16 cellular contexts compared by ENCODE assay signal in genomic region chr17:1899403-1900000, GRCh38.
A peak's percentile ranks its signal among the peaks of the same experiment; 100 is the strongest.
DNase-seq lines count a peak whose midpoint lies in the region; ATAC-seq and TF ChIP-seq lines count a peak whose summit lies in the region.
"Had no signal": no experiment of that assay in that cellular context is flagged by ENCODE, and none has a peak within 500 bp of the region (broad histone marks: within the 10 kb centered on the region; RNA-seq: fewer than 3 reads in every experiment).

No MANE protein-coding gene starts in this region.

- H3K4me1 ChIP-seq in liver (ENCODE audit: control insufficient read depth in 4 of 4, insufficient read depth in 4 of 4, low read length in 3 of 4): peaks cover 0 to 7% (median 3%) of the 10 kb centered on the region in 4 donors
- H3K4me1 ChIP-seq in right lobe of liver: peaks cover 0 to 3% (median under 1%) of the 10 kb centered on the region in 4 donors
- no peaks in the 10 kb centered on the region for H3K4me1 ChIP-seq in hepatocyte (ENCODE audit: insufficient read depth)
- H3K4me1 ChIP-seq: prostate gland had no signal

- no peak overlapping the region for H3K9ac ChIP-seq in liver (ENCODE audit: low read depth in 1 of 2, low read length in 2 of 2)

- H3K27ac ChIP-seq in liver (ENCODE audit: low read depth in 1 of 2, low read length in 2 of 2) (no peak overlapping the region), right lobe of liver (no peak overlapping the region), hepatocyte (no peak overlapping the region)
- H3K27ac ChIP-seq: prostate gland, SK-N-MC had no signal

- no peak for TF ChIP-seq RAD21 in liver (IDR thresholded peaks at IDR 0.05)

- no peak overlapping the region for H3K4me2 ChIP-seq in hepatocyte

- H2AFZ ChIP-seq in hepatocyte: no peak overlapping the region

- intact Hi-C loops in right lobe of liver (cut with DNase I): no loop called here

- H3K9me3 ChIP-seq in liver (ENCODE audit: control insufficient read depth in 4 of 4, low read length in 3 of 4) (no peaks in the 10 kb centered on the region), right lobe of liver (no peaks in the 10 kb centered on the region), hepatocyte (ENCODE audit: low read depth) (no peaks in the 10 kb centered on the region)
- H3K9me3 ChIP-seq: prostate gland had no signal

- H3K4me3 ChIP-seq in liver (ENCODE audit: low read depth in 1 of 3, low read length in 3 of 3) (no peak overlapping the region), right lobe of liver (no peak overlapping the region), WI38 (ENCODE audit: low read depth, low read length) (no peak overlapping the region), kidney epithelial cell (ENCODE audit: low read depth, low read length) (no peak overlapping the region), hepatocyte (no peak overlapping the region)
- H3K4me3 ChIP-seq: prostate gland, SK-N-MC had no signal

- H4K20me1 ChIP-seq in hepatocyte (ENCODE audit: insufficient read depth, poor library complexity, severe bottlenecking): no peaks in the 10 kb centered on the region

- no peaks in the 10 kb centered on the region for H3K79me2 ChIP-seq in hepatocyte

- H3K36me3 ChIP-seq in liver (ENCODE audit: control insufficient read depth in 4 of 4, insufficient read depth in 3 of 4, low read depth in 1 of 4, low read length in 3 of 4): peaks cover 7 to 34% (median 27%) of the 10 kb centered on the region in 4 donors
- peaks cover 0 to 36% (median 13%) of the 10 kb centered on the region in 4 donors for H3K36me3 ChIP-seq in right lobe of liver
- no peaks in the 10 kb centered on the region for H3K36me3 ChIP-seq in kidney epithelial cell (ENCODE audit: control insufficient read depth, insufficient read depth, low read length)
- no peaks in the 10 kb centered on the region for H3K36me3 ChIP-seq in hepatocyte (replicated peaks; ENCODE audit: insufficient read depth, low read depth)

- no peaks in the 10 kb centered on the region for H3K9me2 ChIP-seq in hepatocyte (replicated peaks; ENCODE audit: insufficient read depth)

- WGBS in liver: 91% methylated on average over 8 of the region's 8 CpGs
- WGBS in right lobe of liver (ENCODE audit: insufficient coverage, low coverage, low lambda C conversion rate, missing lambda C conversion rate): 92% methylated on average over 8 of the region's 8 CpGs
- WGBS in hepatocyte (ENCODE audit: low lambda C conversion rate, missing lambda C conversion rate): 92% methylated on average over 8 of the region's 8 CpGs

- TF ChIP-seq CTCF in liver (IDR thresholded peaks at IDR 0.05; ENCODE audit: low read depth, low read length, missing input control) (peak; percentile 22), right lobe of liver (IDR thresholded peaks at IDR 0.05) (peak in 1 of 4 donors; percentile 3), WI38 (IDR thresholded peaks at IDR 0.05; ENCODE audit: low read depth, low read length) (peak; percentile 17; the same call in 1 of the 2 replicates), kidney epithelial cell (IDR thresholded peaks at IDR 0.05; ENCODE audit: insufficient read depth, low read length, poor library complexity, severe bottlenecking) (peak; percentile 16), hepatocyte (IDR thresholded peaks at IDR 0.05; ENCODE audit: poor library complexity) (no peak)

- DNase-seq in right lobe of liver (no peak), kidney epithelial cell (ENCODE audit: low read depth) (no peak), Ammon's horn (ENCODE audit: low spot score) (no peak), EL (no peak), hepatocyte (ENCODE audit: low spot score) (no peak), DMS79 treated with DMSO at 0.1 percent for 48 hours (lab: John Stamatoyannopoulos, UW) (no peak)
- DNase-seq: activated CD4-positive, alpha-beta T cell treated with anti-CD3 and anti-CD28 coated beads, Interleukin-2, amount 10 ng/mL, durations not matched to agents 7 days and 5 days; activated naive CD4-positive, alpha-beta T cell treated with anti-CD3 and anti-CD28 coated beads, Interleukin-2, amount 10 ng/mL, durations not matched to agents 7 days and 5 days; activated T-cell treated with anti-CD3 and anti-CD28 coated beads for 4 hours; COR-L47; NCI-H187 treated with DMSO at 0.1 percent for 48 hours; stimulated activated naive CD8-positive, alpha-beta T cell treated with anti-CD3 and anti-CD28 coated beads, Interleukin-15, Interleukin-2, amounts not matched to agents 100 U/mL and 50 U/mL, for 24 hours had no signal

- no peak for TF ChIP-seq POLR2A in right lobe of liver (IDR thresholded peaks at IDR 0.05)

- H3K27me3 ChIP-seq in liver (ENCODE audit: control insufficient read depth in 4 of 4, insufficient read depth in 4 of 4, low read length in 3 of 4): no peaks in the 10 kb centered on the region
- no peaks in the 10 kb centered on the region for H3K27me3 ChIP-seq in right lobe of liver
- peaks cover 6% of the 10 kb centered on the region for H3K27me3 ChIP-seq in kidney epithelial cell (ENCODE audit: control insufficient read depth, insufficient read depth, low read length)
- H3K27me3 ChIP-seq in hepatocyte: peaks cover 8% of the 10 kb centered on the region

- no peak for ATAC-seq in right lobe of liver
- ATAC-seq: stimulated activated naive CD8-positive, alpha-beta T cell treated with anti-CD3 and anti-CD28 coated beads, Interleukin-15, Interleukin-2, amounts not matched to agents 100 U/mL and 50 U/mL, for 24 hours had no signal

TF ChIP-seq in liver, 16 proteins besides CTCF, POLR2A, EP300 and RAD21:
- no peak for TF ChIP-seq JUND (IDR thresholded peaks at IDR 0.05)
- no peak for TF ChIP-seq ZBTB33 (IDR thresholded peaks at IDR 0.05)
- TF ChIP-seq HNF4A (conservative IDR thresholded peaks at IDR 0.05): no peak
- TF ChIP-seq HNF4G (IDR thresholded peaks at IDR 0.05): no peak
- no peak for TF ChIP-seq MAX (IDR thresholded peaks at IDR 0.05)
- no peak for TF ChIP-seq RXRA (IDR thresholded peaks at IDR 0.05)
- no peak for TF ChIP-seq FOXA1 (IDR thresholded peaks at IDR 0.05)
- no peak for TF ChIP-seq GABPA (IDR thresholded peaks at IDR 0.05 in 1 of 2, conservative IDR thresholded peaks at IDR 0.05 in 1 of 2)
- no peak for TF ChIP-seq YY1 (IDR thresholded peaks at IDR 0.05)
- no peak for TF ChIP-seq SP1 (IDR thresholded peaks at IDR 0.05)
- TF ChIP-seq NR2F2 (IDR thresholded peaks at IDR 0.05): no peak
